12 cellular contexts compared by ENCODE assay signal in the genomic region with DNA sequence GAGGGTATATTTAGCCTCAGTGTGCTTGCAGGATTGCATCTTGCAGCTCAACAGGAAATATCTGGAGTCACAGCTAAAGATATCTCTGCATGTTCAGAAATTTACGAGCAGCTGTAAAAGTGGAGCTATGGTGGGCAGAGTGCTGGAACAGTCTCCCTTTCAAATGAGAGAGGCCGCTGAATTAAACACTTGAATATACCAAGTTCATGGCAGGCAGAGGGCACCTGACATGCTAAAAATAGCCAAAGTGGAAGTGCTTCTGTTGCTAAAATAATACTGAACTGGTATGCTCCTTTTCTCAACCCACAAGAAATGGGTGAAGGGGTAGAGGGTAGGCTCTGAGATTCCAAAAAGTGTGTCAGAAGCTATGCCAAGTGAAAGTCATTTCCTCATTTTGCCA.
A peak's percentile ranks its signal among the peaks of the same experiment; 100 is the strongest.
DNase-seq lines count a peak whose midpoint lies in the region; ATAC-seq and TF ChIP-seq lines count a peak whose summit lies in the region.
"Had no signal": no experiment of that assay in that cellular context is flagged by ENCODE, and none has a peak within 500 bp of the region (broad histone marks: within the 10 kb centered on the region; RNA-seq: fewer than 3 reads in every experiment).

No MANE protein-coding gene starts in this region.

- no peaks in the 10 kb centered on the region for H3K79me2 ChIP-seq in trophoblast cell (ENCODE audit: control insufficient read depth, insufficient read depth, low read length, poor library complexity)

- WGBS in trophoblast cell (ENCODE audit: extremely low coverage, insufficient coverage, insufficient read length): no CpG with 5 or more reads among the region's 2 CpGs

- no peak overlapping the region for H3K14ac ChIP-seq in trophoblast cell (ENCODE audit: low read length)

- H3K18ac ChIP-seq in trophoblast cell (ENCODE audit: low read length): no peak overlapping the region

- no peak overlapping the region for H4K12ac ChIP-seq in trophoblast cell (ENCODE audit: low read depth, low read length)

- ATAC-seq in HG03520 (IDR thresholded peaks at IDR 0.05; ENCODE audit: unreplicated experiment) (no peak), GM18907 (IDR thresholded peaks at IDR 0.05; ENCODE audit: unreplicated experiment) (no peak), HG03280 (IDR thresholded peaks at IDR 0.05; ENCODE audit: unreplicated experiment) (no peak)

- H3K36me3 ChIP-seq in cardiac muscle cell: no peaks in the 10 kb centered on the region
- no peaks in the 10 kb centered on the region for H3K36me3 ChIP-seq in trophoblast cell (ENCODE audit: control insufficient read depth in 1 of 2, insufficient read depth in 2 of 2, low read length in 2 of 2)
- H3K36me3 ChIP-seq: HAP-1 had no signal

- peak overlapping the region; percentile 90 for H3K27ac ChIP-seq in cardiac muscle cell
- H3K27ac ChIP-seq in trophoblast cell (ENCODE audit: low read depth, low read length): no peak overlapping the region
- H3K27ac ChIP-seq: epithelial cell of prostate had no signal

- no peak overlapping the region for H2AFZ ChIP-seq in trophoblast cell (ENCODE audit: insufficient read depth, low read length, poor library complexity)

- H3K27me3 ChIP-seq in cardiac muscle cell (no peaks in the 10 kb centered on the region), trophoblast cell (ENCODE audit: insufficient read depth, low read length) (no peaks in the 10 kb centered on the region)

- H2BK5ac ChIP-seq in trophoblast cell (ENCODE audit: low read depth, low read length, poor library complexity): no peak overlapping the region

- no peak overlapping the region for H4K8ac ChIP-seq in trophoblast cell (ENCODE audit: low read depth, low read length)

- no peak overlapping the region for H3K9ac ChIP-seq in trophoblast cell (ENCODE audit: low read length)

- H3K79me1 ChIP-seq in trophoblast cell (ENCODE audit: low read length): peaks cover 2% of the 10 kb centered on the region

- DNase-seq in EH (ENCODE audit: low read depth) (peak; percentile 49), NOMO-1 treated with DMSO at 0.1 percent for 48 hours (lab: John Stamatoyannopoulos, UW; ENCODE audit: unreplicated experiment) (peak; percentile 38), cardiac muscle cell (ENCODE audit: low read depth in 1 of 2, low spot score in 1 of 2) (peak in 1 of 2 donors; percentile 84), putamen (ENCODE audit: low spot score) (peak; percentile 33), trophoblast cell (no peak)
- DNase-seq: activated CD4-positive, CD25-positive, alpha-beta regulatory T cell; stimulated activated CD4-positive, alpha-beta T cell treated with anti-CD3 and anti-CD28 coated beads, Interleukin-2, amount 100 ng/mL, for 24 hours had no signal

- no peak overlapping the region for H2BK12ac ChIP-seq in trophoblast cell (ENCODE audit: low read length)

- H2BK120ac ChIP-seq in trophoblast cell (ENCODE audit: insufficient read depth, low read length, poor library complexity): no peak overlapping the region

- no peak overlapping the region for H3K4me3 ChIP-seq in cardiac muscle cell
- H3K4me3 ChIP-seq in trophoblast cell (ENCODE audit: low read depth, low read length): no peak overlapping the region
- H3K4me3 ChIP-seq: HAP-1 had no signal

- no peak overlapping the region for H4K91ac ChIP-seq in trophoblast cell (ENCODE audit: low read depth, low read length)

- no peak overlapping the region for H3K4ac ChIP-seq in trophoblast cell (ENCODE audit: low read depth, low read length)

- no peak overlapping the region for H3K4me2 ChIP-seq in trophoblast cell (ENCODE audit: low read length)

- no peaks in the 10 kb centered on the region for H3K9me3 ChIP-seq in cardiac muscle cell (ENCODE audit: low read depth)
- no peaks in the 10 kb centered on the region for H3K9me3 ChIP-seq in trophoblast cell (ENCODE audit: insufficient read depth, low read depth, low read length)
- H3K9me3 ChIP-seq: HAP-1 had no signal

- H3K4me1 ChIP-seq in cardiac muscle cell (ENCODE audit: low read depth) (peaks cover 54% of the 10 kb centered on the region), trophoblast cell (ENCODE audit: control insufficient read depth in 1 of 2, insufficient read depth in 2 of 2, low read length in 2 of 2) (peaks cover 5 to 7% of the 10 kb centered on the region in 2 experiments)
- H3K4me1 ChIP-seq: HAP-1 had no signal

- no peak overlapping the region for H3K23ac ChIP-seq in trophoblast cell (ENCODE audit: low read length)

- TF ChIP-seq CTCF in cardiac muscle cell (IDR thresholded peaks at IDR 0.05; ENCODE audit: low read depth, low read length): no peak

- no peak overlapping the region for H2AK5ac ChIP-seq in trophoblast cell (ENCODE audit: low read length)

Comparison
In these comparisons a context has a peak if more than half of its experiments do, and no peak if none do; other contexts are left out.
1. DNase-seq: peak in EH (single experiment), NOMO-1 treated with DMSO at 0.1 percent for 48 hours (single experiment) and putamen (single experiment); none in trophoblast cell (0 of 2).